In genomic region chr16:26071383-26071782, GRCh38 we compare ENCODE assay signal across 21 cellular contexts.
"Had no signal": no experiment of that assay in that cellular context is flagged by ENCODE, and none has a peak within 500 bp of the region (broad histone marks: within the 10 kb centered on the region; RNA-seq: fewer than 3 reads in every experiment).

No MANE protein-coding gene starts in this region.

- H3K27ac ChIP-seq: cardiac muscle cell, foreskin keratinocyte, tibial nerve had no signal

- H3K4me3 ChIP-seq: cardiac muscle cell, tibial nerve had no signal

- H3K27ac Mint-ChIP-seq: activated CD4-positive, alpha-beta memory T cell treated with anti-CD3 and anti-CD28 coated beads, Interleukin-2, amount 10 ng/mL, durations not matched to agents 7 days and 5 days; activated CD4-positive, alpha-beta T cell treated with anti-CD3 and anti-CD28 coated beads, Interleukin-2, amount 10 ng/mL, durations not matched to agents 24 days and 14 days; activated naive CD4-positive, alpha-beta T cell treated with anti-CD3 and anti-CD28 coated beads, Interleukin-2, amount 10 ng/mL, durations not matched to agents 7 days and 5 days; activated naive CD8-positive, alpha-beta T cell treated with anti-CD3 and anti-CD28 coated beads, Interleukin-2, amount 50 U/mL, for 24 hours; activated T-cell treated with anti-CD3 and anti-CD28 coated beads, Interleukin-2, amount 50 U/mL, for 72 hours; memory B cell; progenitor cell of endocrine pancreas had no signal

- H3K27me3 ChIP-seq: cardiac muscle cell, foreskin keratinocyte, tibial nerve had no signal

- H3K9me3 Mint-ChIP-seq: activated CD4-positive, alpha-beta memory T cell treated with anti-CD3 and anti-CD28 coated beads, Interleukin-2, amount 10 ng/mL, durations not matched to agents 7 days and 5 days; activated naive CD4-positive, alpha-beta T cell treated with anti-CD3 and anti-CD28 coated beads, Interleukin-2, amount 10 ng/mL, durations not matched to agents 7 days and 5 days; activated naive CD8-positive, alpha-beta T cell treated with anti-CD3 and anti-CD28 coated beads, Interleukin-2, amount 50 U/mL, for 24 hours; activated T-cell treated with anti-CD3 and anti-CD28 coated beads, Interleukin-2, amount 50 U/mL, for 72 hours had no signal

- H3K36me3 Mint-ChIP-seq: activated naive CD4-positive, alpha-beta T cell treated with anti-CD3 and anti-CD28 coated beads, Interleukin-2, amount 10 ng/mL, durations not matched to agents 7 days and 5 days had no signal

- DNase-seq: activated CD4-positive, alpha-beta memory T cell treated with anti-CD3 and anti-CD28 coated beads, Interleukin-2, amount 10 ng/mL, durations not matched to agents 7 days and 5 days; activated CD4-positive, alpha-beta T cell treated with anti-CD3 and anti-CD28 coated beads, Interleukin-2, amount 10 ng/mL, durations not matched to agents 24 days and 14 days; activated effector memory CD4-positive, alpha-beta T cell treated with Interleukin-2 at 50 U/mL for 16 hours; activated naive CD4-positive, alpha-beta T cell treated with anti-CD3 and anti-CD28 coated beads, Interleukin-2, amount 10 ng/mL, durations not matched to agents 7 days and 5 days; activated naive CD8-positive, alpha-beta T cell treated with anti-CD3 and anti-CD28 coated beads, Interleukin-2, amount 50 U/mL, for 24 hours; activated T-cell treated with anti-CD3 and anti-CD28 coated beads, Interleukin-2, amount 50 U/mL, for 72 hours; cortex of kidney; erythroblast; foreskin keratinocyte; hippocampal formation; islet precursor cell; left colon; retina; stimulated activated CD4-positive, alpha-beta T cell treated with anti-CD3 and anti-CD28 coated beads, Interleukin-4, amount 100 ng/mL, for 24 hours; stimulated activated naive CD8-positive, alpha-beta T cell treated with anti-CD3 and anti-CD28 coated beads, Interleukin-15, Interleukin-2, amounts not matched to agents 100 U/mL and 50 U/mL, for 24 hours; substantia nigra had no signal

- H3K36me3 ChIP-seq: cardiac muscle cell, tibial nerve had no signal

- H3K4me1 ChIP-seq: foreskin keratinocyte, tibial nerve had no signal

- H3K27me3 Mint-ChIP-seq: activated CD4-positive, alpha-beta memory T cell treated with anti-CD3 and anti-CD28 coated beads, Interleukin-2, amount 10 ng/mL, durations not matched to agents 7 days and 5 days; activated CD4-positive, alpha-beta T cell treated with anti-CD3 and anti-CD28 coated beads, Interleukin-2, amount 10 ng/mL, durations not matched to agents 24 days and 14 days; activated naive CD8-positive, alpha-beta T cell treated with anti-CD3 and anti-CD28 coated beads, Interleukin-2, amount 50 U/mL, for 24 hours had no signal

- H3K4me3 Mint-ChIP-seq: activated CD4-positive, alpha-beta memory T cell treated with anti-CD3 and anti-CD28 coated beads, Interleukin-2, amount 10 ng/mL, durations not matched to agents 7 days and 5 days; activated CD4-positive, alpha-beta T cell treated with anti-CD3 and anti-CD28 coated beads, Interleukin-2, amount 10 ng/mL, durations not matched to agents 24 days and 14 days; activated naive CD4-positive, alpha-beta T cell treated with anti-CD3 and anti-CD28 coated beads, Interleukin-2, amount 10 ng/mL, durations not matched to agents 7 days and 5 days; activated naive CD8-positive, alpha-beta T cell treated with anti-CD3 and anti-CD28 coated beads, Interleukin-2, amount 50 U/mL, for 24 hours; activated T-cell treated with anti-CD3 and anti-CD28 coated beads, Interleukin-2, amount 50 U/mL, for 72 hours; memory B cell had no signal

- ATAC-seq: activated CD4-positive, CD25-positive, alpha-beta regulatory T cell treated with anti-CD3 and anti-CD28 coated beads, Interleukin-2, amount 50 U/mL, for 24 hours; activated naive CD8-positive, alpha-beta T cell treated with anti-CD3 and anti-CD28 coated beads, Interleukin-2, amount 50 U/mL, for 24 hours; activated T-cell treated with anti-CD3 and anti-CD28 coated beads, Interleukin-2, amount 50 U/mL, for 72 hours; foreskin keratinocyte; left colon; stimulated activated naive CD8-positive, alpha-beta T cell treated with anti-CD3 and anti-CD28 coated beads, Interleukin-15, Interleukin-2, amounts not matched to agents 100 U/mL and 50 U/mL, for 24 hours had no signal

- H3K4me1 Mint-ChIP-seq: activated CD4-positive, alpha-beta memory T cell treated with anti-CD3 and anti-CD28 coated beads, Interleukin-2, amount 10 ng/mL, durations not matched to agents 7 days and 5 days; activated CD4-positive, alpha-beta T cell treated with anti-CD3 and anti-CD28 coated beads, Interleukin-2, amount 10 ng/mL, durations not matched to agents 24 days and 14 days; activated naive CD4-positive, alpha-beta T cell treated with anti-CD3 and anti-CD28 coated beads, Interleukin-2, amount 10 ng/mL, durations not matched to agents 7 days and 5 days; activated naive CD8-positive, alpha-beta T cell treated with anti-CD3 and anti-CD28 coated beads, Interleukin-2, amount 50 U/mL, for 24 hours; memory B cell had no signal
